In genomic region chr4:16284050-16284449, GRCh38 we compare ENCODE assay signal across 33 cellular contexts.
"Had no signal": no experiment of that assay in that cellular context is flagged by ENCODE, and none has a peak within 500 bp of the region (broad histone marks: within the 10 kb centered on the region; RNA-seq: fewer than 3 reads in every experiment).

No MANE protein-coding gene starts in this region.

- H3K27ac ChIP-seq: adrenal gland, body of pancreas, brain microvascular endothelial cell, breast epithelium, VCaP had no signal

- H3K4me1 ChIP-seq: adrenal gland, body of pancreas, breast epithelium had no signal

- ATAC-seq: activated CD8-positive, alpha-beta T cell treated with anti-CD3 and anti-CD28 coated beads for 36 hours; activated naive CD4-positive, alpha-beta T cell treated with anti-CD3 and anti-CD28 coated beads, Interleukin-2, amount 50 U/mL, for 72 hours; activated T-cell treated with anti-CD3 and anti-CD28 coated beads, Interleukin-2, amount 50 U/mL, for 4 hours; activated T-cell treated with anti-CD3 and anti-CD28 coated beads, Interleukin-2, amount 50 U/mL, for 72 hours; activated T-helper 17 cell treated with anti-CD3 and anti-CD28 coated beads, Interleukin-2, amount 50 U/mL, for 72 hours; body of pancreas had no signal

- FAIRE-seq: astrocyte, TTC549 had no signal

- DNase-seq: activated B cell treated with CpG ODN at 0.5 μM for 24 hours; activated CD4-positive, alpha-beta memory T cell treated with anti-CD3 and anti-CD28 coated beads for 36 hours; activated CD4-positive, alpha-beta T cell treated with anti-CD3 and anti-CD28 coated beads for 4 hours; activated CD4-positive, alpha-beta T cell treated with anti-CD3 and anti-CD28 coated beads, Interleukin-2, amount 10 ng/mL, durations not matched to agents 24 days and 14 days; activated CD4-positive, alpha-beta T cell treated with anti-CD3 and anti-CD28 coated beads, Interleukin-2, amount 50 U/mL, for 1 hour; activated CD4-positive, alpha-beta T cell treated with anti-CD3 and anti-CD28 coated beads, Interleukin-2, amount 50 U/mL, for 4 hours; activated CD4-positive, CD25-positive, alpha-beta regulatory T cell treated with anti-CD3 and anti-CD28 coated beads, Interleukin-2, amount 50 U/mL, for 72 hours; activated CD8-positive, alpha-beta memory T cell treated with anti-CD3 and anti-CD28 coated beads, Interleukin-2, amount 50 U/mL, for 4 hours; activated CD8-positive, alpha-beta T cell treated with anti-CD3 and anti-CD28 coated beads for 36 hours; activated effector memory CD4-positive, alpha-beta T cell treated with anti-CD3 and anti-CD28 coated beads, Interleukin-2, amount 50 U/mL, for 16 hours; activated gamma-delta T cell treated with Interleukin-2 at 50 U/mL for 16 hours; activated naive CD4-positive, alpha-beta T cell; activated naive CD4-positive, alpha-beta T cell treated with anti-CD3 and anti-CD28 coated beads for 36 hours; activated naive CD4-positive, alpha-beta T cell treated with anti-CD3 and anti-CD28 coated beads, Interleukin-2, amount 50 U/mL, for 16 hours; activated naive CD8-positive, alpha-beta T cell treated with anti-CD3 and anti-CD28 coated beads for 36 hours; activated T-cell treated with anti-CD3 and anti-CD28 coated beads for 4 hours; activated T-cell treated with anti-CD3 and anti-CD28 coated beads, Interleukin-2, amount 50 U/mL, for 1 hour; activated T-cell treated with anti-CD3 and anti-CD28 coated beads, Interleukin-2, amount 50 U/mL, for 4 hours; activated T-cell treated with anti-CD3 and anti-CD28 coated beads, Interleukin-2, amount 50 U/mL, for 72 hours; adrenal gland; amniotic stem cell; aorta; body of pancreas; brain microvascular endothelial cell; central memory CD4-positive, alpha-beta T cell; T-helper 2 cell; T-helper 9 cell had no signal

- H3K36me3 ChIP-seq: adrenal gland, brain microvascular endothelial cell, breast epithelium had no signal

- H3K9me3 ChIP-seq: adrenal gland, body of pancreas had no signal

- H3K27me3 ChIP-seq: adrenal gland, body of pancreas, brain microvascular endothelial cell, breast epithelium had no signal

- H3K4me3 ChIP-seq: adrenal gland, body of pancreas, breast epithelium had no signal
